21 cellular contexts compared by ENCODE assay signal in genomic region chr21:44202585-44203299, GRCh38. TPM values are rescaled to one million over a fixed set of nuclear protein-coding genes. Genes with fewer than 3 reads are reported as not detected.
"Had no signal": no experiment of that assay in that cellular context is flagged by ENCODE, and none has a peak within 500 bp of the region (broad histone marks: within the 10 kb centered on the region; RNA-seq: fewer than 3 reads in every experiment).

No MANE protein-coding gene starts in this region.

RNA-seq across cellular contexts. Expression of gene ICOSLG, which starts 38.0 kb away (rescaled TPM):
- polyA plus RNA-seq: fibroblast of lung had no signal

RNA-seq across cellular contexts. Expression of gene DNMT3L, which starts 59.0 kb away (rescaled TPM):
- total RNA-seq: activated CD4-positive, alpha-beta memory T cell treated with anti-CD3 and anti-CD28 coated beads for 36 hours; activated CD4-positive, alpha-beta T cell treated with anti-CD3 and anti-CD28 coated beads for 36 hours; activated CD4-positive, alpha-beta T cell treated with anti-CD3 and anti-CD28 coated beads, Interleukin-2, amount 10 ng/mL, durations not matched to agents 24 days and 14 days; activated CD8-positive, alpha-beta memory T cell treated with anti-CD3 and anti-CD28 coated beads for 36 hours; activated CD8-positive, alpha-beta memory T cell treated with anti-CD3 and anti-CD28 coated beads, Interleukin-2, amount 10 ng/mL, durations not matched to agents 7 days and 5 days; activated CD8-positive, alpha-beta T cell treated with anti-CD3 and anti-CD28 coated beads, Interleukin-2, amount 10 ng/mL, durations not matched to agents 7 days and 5 days; activated naive CD4-positive, alpha-beta T cell treated with anti-CD3 and anti-CD28 coated beads for 36 hours; activated naive CD8-positive, alpha-beta T cell treated with anti-CD3 and anti-CD28 coated beads for 36 hours; activated T-helper 1 cell treated with anti-CD3 and anti-CD28 coated beads, Interleukin-12 subunit alpha, Interleukin-12 subunit beta, Interleukin-2, Interleukin-4 antibody, amounts not matched to agents 30 ng/mL and 10 ng/mL and 1 ng/mL, durations not matched to agents 14 hours and 24 hours and 36 hours; activated T-helper 2 cell treated with anti-CD3 and anti-CD28 coated beads, Interferon-gamma antibody, Interleukin-2, Interleukin-4, amounts not matched to agents 10 μg/mL and 5 μg/mL and 100 μg/mL, durations not matched to agents 14 hours and 24 hours and 36 hours; adrenal gland; aorta; body of pancreas; chondrocyte; dermis blood vessel endothelial cell; esophagus squamous epithelium; fibroblast of lung; fibroblast of villous mesenchyme; frontal cortex; T-helper 17 cell had no signal
- polyA plus RNA-seq: adrenal gland, aorta, esophagus, fibroblast of lung had no signal
